ENCODE assay signal across 22 cellular contexts in genomic region chr2:176171331-176172006, GRCh38. TPM values are rescaled to one million over a fixed set of nuclear protein-coding genes. Genes with fewer than 3 reads are reported as not detected.
DNase-seq lines count a peak whose midpoint lies in the region; ATAC-seq and TF ChIP-seq lines count a peak whose summit lies in the region.
"Had no signal": no experiment of that assay in that cellular context is flagged by ENCODE, and none has a peak within 500 bp of the region (broad histone marks: within the 10 kb centered on the region; RNA-seq: fewer than 3 reads in every experiment).

No MANE protein-coding gene starts in this region.

- intact Hi-C loops in testis (cut with DNase I; ENCODE audit: low total_unique reads), result no loop called here

- H3K9me3 ChIP-seq in testis, result no peaks in the 10 kb centered on the region
- H3K9me3 ChIP-seq: body of pancreas, pancreas, transverse colon had no signal

- H3K36me3 Mint-ChIP-seq in nephron (ENCODE audit: low read depth) (peaks cover 32% of the 10 kb centered on the region), endothelial cell (ENCODE audit: low read depth, unreplicated experiment) (peaks cover 9% of the 10 kb centered on the region)
- H3K36me3 Mint-ChIP-seq: stimulated activated effector memory CD8-positive, alpha-beta T cell treated with anti-CD3 and anti-CD28 coated beads, Interleukin-12 subunit alpha, Interleukin-12 subunit beta, amount 100 ng/mL, for 72 hours had no signal

- H3K4me3 ChIP-seq in epithelial cell of proximal tubule (ENCODE audit: low read depth, low read length), result peak overlapping the region; percentile 39
- peak overlapping the region; percentile 10 to 57 for H3K4me3 ChIP-seq in testis
- H3K4me3 ChIP-seq: BLaER1, body of pancreas, pancreas, transverse colon had no signal

- no peaks in the 10 kb centered on the region for H3K9me3 Mint-ChIP-seq in nephron
- no peaks in the 10 kb centered on the region for H3K9me3 Mint-ChIP-seq in endothelial cell (ENCODE audit: unreplicated experiment)
- H3K9me3 Mint-ChIP-seq: activated CD4-positive, alpha-beta memory T cell treated with anti-CD3 and anti-CD28 coated beads, Interleukin-2, amount 10 ng/mL, durations not matched to agents 7 days and 5 days; activated naive CD4-positive, alpha-beta T cell treated with anti-CD3 and anti-CD28 coated beads, Interleukin-2, amount 50 U/mL, for 72 hours; activated T-cell treated with anti-CD3 and anti-CD28 coated beads, Interleukin-2, amount 50 U/mL, for 72 hours; dendritic cell treated with granulocyte-macrophage colony-stimulating factor and Interleukin-4, amounts not matched to agents 40 ng/mL and 50 ng/mL, for 4 days; stimulated activated effector memory CD8-positive, alpha-beta T cell treated with anti-CD3 and anti-CD28 coated beads, Interleukin-12 subunit alpha, Interleukin-12 subunit beta, amount 100 ng/mL, for 72 hours had no signal

- H3K27ac Mint-ChIP-seq in nephron (peak overlapping the region; percentile 97 to 100 (median 99)), endothelial cell (ENCODE audit: unreplicated experiment) (no peak overlapping the region)
- H3K27ac Mint-ChIP-seq: activated CD4-positive, alpha-beta memory T cell treated with anti-CD3 and anti-CD28 coated beads, Interleukin-2, amount 10 ng/mL, durations not matched to agents 7 days and 5 days; dendritic cell treated with granulocyte-macrophage colony-stimulating factor and Interleukin-4, amounts not matched to agents 40 ng/mL and 50 ng/mL, for 4 days; stimulated activated effector memory CD8-positive, alpha-beta T cell treated with anti-CD3 and anti-CD28 coated beads, Interleukin-12 subunit alpha, Interleukin-12 subunit beta, amount 100 ng/mL, for 72 hours had no signal

- TF ChIP-seq CTCF in epithelial cell of proximal tubule (conservative IDR thresholded peaks at IDR 0.05; ENCODE audit: low read depth, low read length) (no peak), nephron (IDR thresholded peaks at IDR 0.05; ENCODE audit: unreplicated experiment in 3 of 3) (no peak), testis (IDR thresholded peaks at IDR 0.05) (no peak), endothelial cell (IDR thresholded peaks at IDR 0.05; ENCODE audit: unreplicated experiment) (no peak)

- peaks cover 8% of the 10 kb centered on the region for H3K27me3 Mint-ChIP-seq in nephron (ENCODE audit: low read depth)
- peaks cover 32% of the 10 kb centered on the region for H3K27me3 Mint-ChIP-seq in endothelial cell (ENCODE audit: unreplicated experiment)

- no peak for TF ChIP-seq POLR2A in testis (IDR thresholded peaks at IDR 0.05)

- 32 to 36% methylated on average over 24 to 51 of the region's 51 CpGs for WGBS in testis, 2 donors

- H3K4me1 Mint-ChIP-seq in nephron, result peaks cover 77% of the 10 kb centered on the region
- H3K4me1 Mint-ChIP-seq in endothelial cell (ENCODE audit: unreplicated experiment), result peaks cover 43% of the 10 kb centered on the region

- H3K4me3 Mint-ChIP-seq in nephron (peak overlapping the region; percentile 80 to 95 (median 93)), endothelial cell (ENCODE audit: unreplicated experiment) (no peak overlapping the region)
- H3K4me3 Mint-ChIP-seq: activated CD4-positive, alpha-beta memory T cell treated with anti-CD3 and anti-CD28 coated beads, Interleukin-2, amount 10 ng/mL, durations not matched to agents 7 days and 5 days; dendritic cell treated with granulocyte-macrophage colony-stimulating factor and Interleukin-4, amounts not matched to agents 40 ng/mL and 50 ng/mL, for 4 days; stimulated activated effector memory CD8-positive, alpha-beta T cell treated with anti-CD3 and anti-CD28 coated beads, Interleukin-12 subunit alpha, Interleukin-12 subunit beta, amount 100 ng/mL, for 72 hours had no signal

- H3K36me3 ChIP-seq in testis (ENCODE audit: low read depth, missing control alignments), result no peaks in the 10 kb centered on the region
- H3K36me3 ChIP-seq: BLaER1, pancreas, transverse colon had no signal

- no peak for ATAC-seq in GM19324 (IDR thresholded peaks at IDR 0.05; ENCODE audit: low FRiP score, unreplicated experiment)
- ATAC-seq: activated naive CD4-positive, alpha-beta T cell treated with anti-CD3 and anti-CD28 coated beads, Interleukin-2, amount 50 U/mL, for 72 hours; body of pancreas; stimulated activated effector memory CD8-positive, alpha-beta T cell treated with anti-CD3 and anti-CD28 coated beads, Interleukin-12 subunit alpha, Interleukin-12 subunit beta, amount 100 ng/mL, for 72 hours had no signal

- no peaks in the 10 kb centered on the region for H3K27me3 ChIP-seq in testis

- peak overlapping the region; percentile 71 to 77 for H3K27ac ChIP-seq in testis
- H3K27ac ChIP-seq: 22Rv1, BLaER1, body of pancreas, pancreas, transverse colon had no signal

- peak; percentile 56 for DNase-seq in DMS53 (lab: John Stamatoyannopoulos, UW)
- no peak for DNase-seq in DMS53 treated with DMSO at 0.1 percent for 48 hours (lab: John Stamatoyannopoulos, UW; ENCODE audit: unreplicated experiment)
- no peak for DNase-seq in epithelial cell of proximal tubule (ENCODE audit: low read depth)
- no peak for DNase-seq in testis
- DNase-seq in OCI-M1 (lab: John Stamatoyannopoulos, UW), result no peak
- no peak for DNase-seq in endothelial cell (ENCODE audit: low spot score)
- DNase-seq: activated CD4-positive, alpha-beta memory T cell treated with anti-CD3 and anti-CD28 coated beads, Interleukin-2, amount 10 ng/mL, durations not matched to agents 7 days and 5 days; activated T-cell treated with anti-CD3 and anti-CD28 coated beads, Interleukin-2, amount 50 U/mL, for 72 hours; body of pancreas; NCI-H1436; SW 1271; transverse colon had no signal

- H3K4me1 ChIP-seq in testis, result peaks cover 39% of the 10 kb centered on the region
- H3K4me1 ChIP-seq: BLaER1 had no signal

RNA-seq across cellular contexts. Expression of gene HOXD3, which starts 14.4 kb away (rescaled TPM):
- total RNA-seq in epithelial cell of proximal tubule (8.2 and 9.4 TPM in 2 replicates), testis (10 to 100 TPM; 14.0 to 22.3 TPM), endothelial cell (ENCODE audit: unreplicated experiment) (4.1 TPM)
- 2.7 TPM for polyA plus RNA-seq in testis (ENCODE audit: insufficient read depth, low read depth, low replicate concordance)
- total RNA-seq: activated CD4-positive, alpha-beta memory T cell treated with anti-CD3 and anti-CD28 coated beads, Interleukin-2, amount 10 ng/mL, durations not matched to agents 7 days and 5 days; activated naive CD4-positive, alpha-beta T cell treated with anti-CD3 and anti-CD28 coated beads, Interleukin-2, amount 50 U/mL, for 72 hours; activated T-cell treated with anti-CD3 and anti-CD28 coated beads, Interleukin-2, amount 50 U/mL, for 72 hours; LHCN-M2 had no signal

RNA-seq across cellular contexts. Expression of gene HOXD1, which starts 17.0 kb away (rescaled TPM):
- total RNA-seq in epithelial cell of proximal tubule, result 9.3 and 10.2 TPM in 2 replicates
- 1 to 10 TPM; 5.5 to 7.6 TPM for total RNA-seq in testis
- polyA plus RNA-seq in testis (ENCODE audit: insufficient read depth, low read depth, low replicate concordance), result 1.8 TPM
- total RNA-seq in endothelial cell (ENCODE audit: unreplicated experiment), result 3.8 TPM
- total RNA-seq: activated CD4-positive, alpha-beta memory T cell treated with anti-CD3 and anti-CD28 coated beads, Interleukin-2, amount 10 ng/mL, durations not matched to agents 7 days and 5 days; activated naive CD4-positive, alpha-beta T cell treated with anti-CD3 and anti-CD28 coated beads, Interleukin-2, amount 50 U/mL, for 72 hours; activated T-cell treated with anti-CD3 and anti-CD28 coated beads, Interleukin-2, amount 50 U/mL, for 72 hours; H4; LHCN-M2 had no signal

RNA-seq across cellular contexts. Expression of gene HOXD4, which starts 20.1 kb away (rescaled TPM):
- total RNA-seq in epithelial cell of proximal tubule (26.0 and 28.0 TPM in 2 replicates), testis (10 to 100 TPM; 11.5 to 13.3 TPM), endothelial cell (ENCODE audit: unreplicated experiment) (3.5 TPM)
- 2.7 TPM for polyA plus RNA-seq in testis (ENCODE audit: insufficient read depth, low read depth, low replicate concordance)
- total RNA-seq: activated CD4-positive, alpha-beta memory T cell treated with anti-CD3 and anti-CD28 coated beads, Interleukin-2, amount 10 ng/mL, durations not matched to agents 7 days and 5 days; activated naive CD4-positive, alpha-beta T cell treated with anti-CD3 and anti-CD28 coated beads, Interleukin-2, amount 50 U/mL, for 72 hours; activated T-cell treated with anti-CD3 and anti-CD28 coated beads, Interleukin-2, amount 50 U/mL, for 72 hours; H4; LHCN-M2 had no signal

RNA-seq across cellular contexts. Expression of gene HOXD8, which starts 42.0 kb away (rescaled TPM):
- 18.0 and 26.5 TPM in 2 replicates for total RNA-seq in epithelial cell of proximal tubule
- 10 to 100 TPM; 39.8 to 41.2 TPM for total RNA-seq in testis
- 36.6 TPM for polyA plus RNA-seq in testis (ENCODE audit: insufficient read depth, low read depth, low replicate concordance)
- 9.3 TPM for total RNA-seq in endothelial cell (ENCODE audit: unreplicated experiment)
- total RNA-seq: activated CD4-positive, alpha-beta memory T cell treated with anti-CD3 and anti-CD28 coated beads, Interleukin-2, amount 10 ng/mL, durations not matched to agents 7 days and 5 days; activated naive CD4-positive, alpha-beta T cell treated with anti-CD3 and anti-CD28 coated beads, Interleukin-2, amount 50 U/mL, for 72 hours; activated T-cell treated with anti-CD3 and anti-CD28 coated beads, Interleukin-2, amount 50 U/mL, for 72 hours; H4 had no signal

RNA-seq across cellular contexts. Expression of gene HOXD9, which starts 49.0 kb away (rescaled TPM):
- total RNA-seq in epithelial cell of proximal tubule, result 9.8 and 11.5 TPM in 2 replicates
- 10 to 100 TPM; 15.7 to 21.2 TPM for total RNA-seq in testis
- 8.2 TPM for polyA plus RNA-seq in testis (ENCODE audit: insufficient read depth, low read depth, low replicate concordance)
- 0.56 TPM for total RNA-seq in endothelial cell (ENCODE audit: unreplicated experiment)
- total RNA-seq: activated CD4-positive, alpha-beta memory T cell treated with anti-CD3 and anti-CD28 coated beads, Interleukin-2, amount 10 ng/mL, durations not matched to agents 7 days and 5 days; activated naive CD4-positive, alpha-beta T cell treated with anti-CD3 and anti-CD28 coated beads, Interleukin-2, amount 50 U/mL, for 72 hours; activated T-cell treated with anti-CD3 and anti-CD28 coated beads, Interleukin-2, amount 50 U/mL, for 72 hours had no signal
